10 cellular contexts compared by ENCODE assay signal in genomic region chr12:45354399-45354798, GRCh38.
DNase-seq lines count a peak whose midpoint lies in the region; ATAC-seq, FAIRE-seq and TF ChIP-seq lines count a peak whose summit lies in the region.
"Had no signal": no experiment of that assay in that cellular context is flagged by ENCODE, and none has a peak within 500 bp of the region (broad histone marks: within the 10 kb centered on the region; RNA-seq: fewer than 3 reads in every experiment).

No MANE protein-coding gene starts in this region.

- intact Hi-C loops in kidney (cut with DNase I): no loop called here

- no peaks in the 10 kb centered on the region for H3K9me3 ChIP-seq in kidney (ENCODE audit: control insufficient read depth in 1 of 2, low read length in 2 of 2)

- H3K4me3 ChIP-seq in kidney (ENCODE audit: low read length in 2 of 2): no peak overlapping the region

- TF ChIP-seq CTCF in nephron (IDR thresholded peaks at IDR 0.05; ENCODE audit: unreplicated experiment in 3 of 3) (no peak), kidney (IDR thresholded peaks at IDR 0.05; ENCODE audit: borderline replicate concordance, extremely low read depth, insufficient read depth) (no peak)

- no peak overlapping the region for H3K4me3 Mint-ChIP-seq in nephron

- H3K36me3 ChIP-seq in kidney (ENCODE audit: control insufficient read depth in 1 of 2, insufficient read depth in 2 of 2, low read length in 2 of 2): peaks cover 5 to 7% of the 10 kb centered on the region in 2 donors

- H3K9ac ChIP-seq in kidney (ENCODE audit: low read length in 2 of 2): no peak overlapping the region

- DNase-seq in DMS53 (lab: John Stamatoyannopoulos, UW) (peak; percentile 55), DMS53 treated with DMSO at 0.1 percent for 48 hours (lab: John Stamatoyannopoulos, UW; ENCODE audit: unreplicated experiment) (no peak), HCEC 1CT (no peak), kidney (no peak), superior temporal gyrus (ENCODE audit: extremely low spot score) (no peak)
- DNase-seq: NCI-H1694 treated with DMSO at 0.1 percent for 48 hours had no signal

- peaks cover 0 to 8% of the 10 kb centered on the region in 2 donors for H3K4me1 ChIP-seq in kidney (ENCODE audit: control insufficient read depth in 1 of 2, insufficient read depth in 1 of 2, low read depth in 1 of 2, low read length in 2 of 2)

- no peak for FAIRE-seq in kidney (lab: Jason Lieb, UNC)

- ATAC-seq in GM21576 (IDR thresholded peaks at IDR 0.05; ENCODE audit: unreplicated experiment) (peak; percentile 80), HG03460 (IDR thresholded peaks at IDR 0.05; ENCODE audit: unreplicated experiment) (peak; percentile 97)

- H3K36me3 Mint-ChIP-seq in nephron (ENCODE audit: low read depth): peaks cover 49% of the 10 kb centered on the region

- H3K9me3 Mint-ChIP-seq in nephron: no peaks in the 10 kb centered on the region

- H3K27ac Mint-ChIP-seq in nephron: peak overlapping the region; percentile 65 to 80 (median 73)

- no peaks in the 10 kb centered on the region for H3K27me3 Mint-ChIP-seq in nephron (ENCODE audit: low read depth)

- peaks cover 62% of the 10 kb centered on the region for H3K4me1 Mint-ChIP-seq in nephron

- no peak overlapping the region for H3K27ac ChIP-seq in kidney (ENCODE audit: low read depth in 2 of 2, low read length in 2 of 2)
- H3K27ac ChIP-seq: 22Rv1 had no signal
